ENCODE assay signal across 28 cellular contexts in the genomic region with DNA sequence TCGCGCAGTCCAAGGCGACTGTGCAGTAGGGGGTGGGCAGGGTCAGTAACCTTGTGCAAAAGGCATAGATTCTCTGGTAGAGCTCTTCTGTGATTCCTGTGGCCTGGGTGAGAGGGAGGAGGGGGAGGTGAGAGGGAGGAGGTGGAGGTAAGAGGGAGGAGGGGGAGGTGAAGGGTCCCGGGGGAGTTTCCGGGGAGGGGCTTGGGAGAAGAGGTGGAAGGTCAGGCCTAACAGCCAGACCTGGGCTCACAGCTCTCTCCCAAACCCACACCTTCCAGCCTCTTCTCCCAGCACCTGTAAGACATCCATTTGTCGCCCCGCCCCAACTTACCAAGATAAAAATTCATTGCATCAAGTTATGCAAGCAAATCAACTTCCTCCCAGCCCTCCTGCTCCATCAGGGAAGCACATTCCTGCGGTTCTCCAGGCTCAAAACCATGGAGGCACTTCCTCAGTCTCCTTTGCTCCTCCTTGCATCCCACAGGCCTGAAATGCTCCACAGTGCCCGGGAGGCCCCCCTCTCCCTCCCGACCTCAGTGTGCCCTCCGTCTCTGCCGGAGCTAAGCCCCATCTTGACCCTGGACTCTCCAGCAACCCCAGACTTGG. TPM values are rescaled to one million over a fixed set of nuclear protein-coding genes. Genes with fewer than 3 reads are reported as not detected.
A peak's percentile ranks its signal among the peaks of the same experiment; 100 is the strongest.
DNase-seq lines count a peak whose midpoint lies in the region; TF ChIP-seq lines count a peak whose summit lies in the region.
"Had no signal": no experiment of that assay in that cellular context is flagged by ENCODE, and none has a peak within 500 bp of the region (broad histone marks: within the 10 kb centered on the region; RNA-seq: fewer than 3 reads in every experiment).

No MANE protein-coding gene starts in this region.

- no peaks in the 10 kb centered on the region for H3K27me3 ChIP-seq in colonic mucosa
- H3K27me3 ChIP-seq: neutrophil, thyroid gland had no signal

- peaks cover 15% of the 10 kb centered on the region for H3K27me3 Mint-ChIP-seq in type B pancreatic cell
- H3K27me3 Mint-ChIP-seq: activated CD4-positive, alpha-beta T cell treated with anti-CD3 and anti-CD28 coated beads, Interleukin-2, amount 10 ng/mL, durations not matched to agents 24 days and 14 days; activated naive CD4-positive, alpha-beta T cell treated with anti-CD3 and anti-CD28 coated beads, Interleukin-2, amount 50 U/mL, for 24 hours had no signal

- no peak overlapping the region for H3K4me3 ChIP-seq in colonic mucosa
- no peak overlapping the region for H3K4me3 ChIP-seq in lower leg skin (ENCODE audit: low read depth, poor library complexity, severe bottlenecking)
- H3K4me3 ChIP-seq: GM12878, prostate gland, stomach, thyroid gland had no signal

- peaks cover 6% of the 10 kb centered on the region for H3K4me1 Mint-ChIP-seq in type B pancreatic cell (ENCODE audit: unreplicated experiment)
- H3K4me1 Mint-ChIP-seq: activated CD4-positive, alpha-beta T cell treated with anti-CD3 and anti-CD28 coated beads, Interleukin-2, amount 10 ng/mL, durations not matched to agents 24 days and 14 days; activated naive CD4-positive, alpha-beta T cell treated with anti-CD3 and anti-CD28 coated beads, Interleukin-2, amount 50 U/mL, for 24 hours had no signal

- H3K4me1 ChIP-seq in colonic mucosa: no peaks in the 10 kb centered on the region
- H3K4me1 ChIP-seq: prostate gland, stomach had no signal

- H3K27ac Mint-ChIP-seq in type B pancreatic cell: no peak overlapping the region
- H3K27ac Mint-ChIP-seq: activated CD4-positive, alpha-beta T cell treated with anti-CD3 and anti-CD28 coated beads, Interleukin-2, amount 10 ng/mL, durations not matched to agents 24 days and 14 days; activated naive CD4-positive, alpha-beta T cell treated with anti-CD3 and anti-CD28 coated beads, Interleukin-2, amount 50 U/mL, for 24 hours had no signal

- TF ChIP-seq POLR2A in GM19099 (IDR thresholded peaks at IDR 0.05; ENCODE audit: extremely low read depth, insufficient read length, low read depth): peak; percentile 9
- no peak for TF ChIP-seq POLR2A in lower leg skin (IDR thresholded peaks at IDR 0.05)

- no peaks in the 10 kb centered on the region for H3K9me3 Mint-ChIP-seq in type B pancreatic cell
- H3K9me3 Mint-ChIP-seq: activated CD4-positive, alpha-beta T cell treated with anti-CD3 and anti-CD28 coated beads, Interleukin-2, amount 10 ng/mL, durations not matched to agents 24 days and 14 days; activated naive CD4-positive, alpha-beta T cell treated with anti-CD3 and anti-CD28 coated beads, Interleukin-2, amount 50 U/mL, for 24 hours had no signal

- TF ChIP-seq CTCF in colonic mucosa (IDR thresholded peaks at IDR 0.05) (no peak), lower leg skin (IDR thresholded peaks at IDR 0.05) (no peak), type B pancreatic cell (conservative IDR thresholded peaks at IDR 0.05) (no peak)

- DNase-seq in colonic mucosa: peak; percentile 10
- peak; percentile 5 to 75 for DNase-seq in lower leg skin (ENCODE audit: low spot score in 2 of 2)
- peak; percentile 57 for DNase-seq in type B pancreatic cell (ENCODE audit: extremely low spot score, unreplicated experiment)
- DNase-seq in GDM1 (lab: John Stamatoyannopoulos, UW): no peak
- DNase-seq in stimulated activated CD8-positive, alpha-beta memory T cell treated with anti-CD3 and anti-CD28 coated beads, Interleukin-4, amount 100 ng/mL, for 48 hours: no peak
- DNase-seq in activated CD4-positive, alpha-beta T cell treated with anti-CD3 and anti-CD28 coated beads for 4 hours: no peak
- DNase-seq: activated CD4-positive, alpha-beta T cell treated with anti-CD3 and anti-CD28 coated beads, Interleukin-2, amount 10 ng/mL, durations not matched to agents 24 days and 14 days; amygdala; DMS79 treated with DMSO at 0.1 percent for 48 hours; IMR-90; islet precursor cell; mesenchymal stem cell; NCI-H1694; NCI-H524; NK-92 treated with Interleukin-12 subunit alpha and Interleukin-12 subunit beta, amount 100 ng/mL, for 24 hours; stomach; WERI-Rb-1 had no signal

- H3K4me3 Mint-ChIP-seq in type B pancreatic cell: no peak overlapping the region
- H3K4me3 Mint-ChIP-seq: activated CD4-positive, alpha-beta T cell treated with anti-CD3 and anti-CD28 coated beads, Interleukin-2, amount 10 ng/mL, durations not matched to agents 24 days and 14 days; activated naive CD4-positive, alpha-beta T cell treated with anti-CD3 and anti-CD28 coated beads, Interleukin-2, amount 50 U/mL, for 24 hours; CD14-positive monocyte had no signal

- no peak overlapping the region for H3K27ac ChIP-seq in colonic mucosa
- H3K27ac ChIP-seq: neutrophil, prostate gland, stomach, thyroid gland, WERI-Rb-1 had no signal

- no peaks in the 10 kb centered on the region for H3K9me3 ChIP-seq in colonic mucosa
- H3K9me3 ChIP-seq: neutrophil, prostate gland, stomach, thyroid gland had no signal

- WGBS in lower leg skin, 2 donors: 71 to 77% methylated on average over 12 of the region's 12 CpGs

- H3K36me3 Mint-ChIP-seq in type B pancreatic cell: no peaks in the 10 kb centered on the region
- H3K36me3 Mint-ChIP-seq: activated naive CD4-positive, alpha-beta T cell treated with anti-CD3 and anti-CD28 coated beads, Interleukin-2, amount 50 U/mL, for 24 hours had no signal

- H3K36me3 ChIP-seq in colonic mucosa: no peaks in the 10 kb centered on the region
- H3K36me3 ChIP-seq: prostate gland, stomach, thyroid gland, WERI-Rb-1 had no signal

- H3K9ac ChIP-seq in colonic mucosa (ENCODE audit: low read depth in 2 of 2, low read length in 2 of 2): no peak overlapping the region

- intact Hi-C loops in colonic mucosa (cut with DNase I): no loop called here
- intact Hi-C loops in lower leg skin (cut with DNase I; ENCODE audit: low total_unique reads): no loop called here

RNA-seq across cellular contexts. Expression of a gene that starts 30.6 kb away (rescaled TPM):
- total RNA-seq in colonic mucosa (under 1 TPM; 0.61 to 0.96 TPM), lower leg skin (1 to 10 TPM in 2 of 4 donors, under 1 TPM in 2; 0.52 to 2.5 (median 1.1) TPM), type B pancreatic cell (ENCODE audit: low replicate concordance) (not detected in 2 replicates)
- total RNA-seq: chondrocyte, IMR-90, myocyte, PC-3 had no signal

RNA-seq across cellular contexts. Expression of a gene that starts 37.8 kb away (rescaled TPM):
- total RNA-seq in colonic mucosa (10 to 100 TPM in 1 of 2 donors, 1 to 10 TPM in 1; 6.5 to 12.8 TPM), lower leg skin (under 1 TPM in 2 of 4 donors, not detected in 2; 0.19 to 0.23 TPM), type B pancreatic cell (ENCODE audit: low replicate concordance) (3.1 and 3.6 TPM in 2 replicates)
- total RNA-seq: chondrocyte, H7, IMR-90, myocyte had no signal

Comparison
In these comparisons a context has a peak if more than half of its experiments do, and no peak if none do; other contexts are left out.
1. DNase-seq: peak in colonic mucosa (single experiment), lower leg skin (2 of 2) and type B pancreatic cell (single experiment); none in GDM1 (single experiment), stimulated activated CD8-positive, alpha-beta memory T cell treated with anti-CD3 and anti-CD28 coated beads, Interleukin-4, amount 100 ng/mL, for 48 hours (single experiment) and activated CD4-positive, alpha-beta T cell treated with anti-CD3 and anti-CD28 coated beads for 4 hours (0 of 2).